21 cellular contexts compared by ENCODE assay signal in genomic region chr10:51288511-51288910, GRCh38.
DNase-seq lines count a peak whose midpoint lies in the region; ATAC-seq, FAIRE-seq and TF ChIP-seq lines count a peak whose summit lies in the region.
"Had no signal": no experiment of that assay in that cellular context is flagged by ENCODE, and none has a peak within 500 bp of the region (broad histone marks: within the 10 kb centered on the region; RNA-seq: fewer than 3 reads in every experiment).

No MANE protein-coding gene starts in this region.

- no peak for TF ChIP-seq RAD21 in A549 (conservative IDR thresholded peaks at IDR 0.05 in 1 of 2, IDR thresholded peaks at IDR 0.05 in 1 of 2)

- no peak overlapping the region for H3K4me3 Mint-ChIP-seq in type B pancreatic cell
- H3K4me3 Mint-ChIP-seq: B cell; CD4-positive, alpha-beta T cell; CD8-positive, alpha-beta T cell had no signal

- DNase-seq in A549 (ENCODE audit: low read depth in 1 of 2, low spot score in 1 of 2): no peak
- peak; percentile 59 for DNase-seq in amniotic epithelial cell (ENCODE audit: low read depth)
- DNase-seq in choroid plexus epithelial cell (ENCODE audit: low read depth): peak; percentile 17
- no peak for DNase-seq in type B pancreatic cell (ENCODE audit: extremely low spot score, unreplicated experiment)
- no peak for DNase-seq in MG63
- no peak for DNase-seq in activated CD8-positive, alpha-beta memory T cell treated with anti-CD3 and anti-CD28 coated beads, Interleukin-2, amount 50 U/mL, for 4 hours
- DNase-seq: AML-193; Caco-2; Calu3; CD4-positive, alpha-beta T cell; CD8-positive, alpha-beta T cell; DMS79 treated with DMSO at 0.1 percent for 48 hours; GF-D8 had no signal

- no peaks in the 10 kb centered on the region for H3K4me1 Mint-ChIP-seq in type B pancreatic cell (ENCODE audit: unreplicated experiment)
- H3K4me1 Mint-ChIP-seq: B cell had no signal

- no peak for ATAC-seq in A549
- ATAC-seq: CD8-positive, alpha-beta T cell had no signal

- H3K9me3 ChIP-seq in A549 (no peaks in the 10 kb centered on the region), MG63 (no peaks in the 10 kb centered on the region; the same call in 1 of the 2 replicates)
- H3K9me3 ChIP-seq: BLaER1 treated with 17β-estradiol and CSF1 and Interleukin-3, amounts not matched to agents 10 nM and 100 nM had no signal

- H3K27ac Mint-ChIP-seq in type B pancreatic cell: no peak overlapping the region
- H3K27ac Mint-ChIP-seq: B cell; CD4-positive, alpha-beta T cell; CD8-positive, alpha-beta T cell had no signal

- H3K4me3 ChIP-seq in A549 (no peak overlapping the region), choroid plexus epithelial cell (ENCODE audit: low read depth, low read length) (no peak overlapping the region), MG63 (no peak overlapping the region)
- H3K4me3 ChIP-seq: BLaER1 treated with 17β-estradiol and CSF1 and Interleukin-3, amounts not matched to agents 10 nM and 100 nM had no signal

- H3K36me3 Mint-ChIP-seq in type B pancreatic cell: no peaks in the 10 kb centered on the region
- H3K36me3 Mint-ChIP-seq: CD8-positive, alpha-beta T cell had no signal

- H3K27me3 Mint-ChIP-seq in type B pancreatic cell: no peaks in the 10 kb centered on the region
- H3K27me3 Mint-ChIP-seq: B cell; CD4-positive, alpha-beta T cell had no signal

- no peak for TF ChIP-seq POLR2A in A549 (IDR thresholded peaks at IDR 0.05; ENCODE audit: low read length)

- FAIRE-seq in A549 (lab: Jason Lieb, UNC): peak; percentile 18
- FAIRE-seq: A204.1, D721Med, GM12891, GM19239 had no signal

- H3K4me2 ChIP-seq in A549: no peak overlapping the region
- H3K4me2 ChIP-seq: BLaER1 treated with 17β-estradiol and CSF1 and Interleukin-3, amounts not matched to agents 10 nM and 100 nM had no signal

- TF ChIP-seq CTCF in A549 (IDR thresholded peaks at IDR 0.05) (no peak), choroid plexus epithelial cell (conservative IDR thresholded peaks at IDR 0.05; ENCODE audit: low read depth, low read length) (no peak), type B pancreatic cell (conservative IDR thresholded peaks at IDR 0.05) (no peak)

- POLR2A ChIA-PET in A549 (lab: Yijun Ruan, JAX): no interaction called here

- CTCF ChIA-PET in A549 (lab: Yijun Ruan, JAX): no interaction called here

- H3K4me1 ChIP-seq in A549: no peaks in the 10 kb centered on the region
- H3K4me1 ChIP-seq: BLaER1 treated with 17β-estradiol and CSF1 and Interleukin-3, amounts not matched to agents 10 nM and 100 nM; Caco-2 had no signal

- no peaks in the 10 kb centered on the region for H3K9me3 Mint-ChIP-seq in type B pancreatic cell
- H3K9me3 Mint-ChIP-seq: CD4-positive, alpha-beta T cell; CD8-positive, alpha-beta T cell had no signal

- no peak for TF ChIP-seq EP300 in A549 (IDR thresholded peaks at IDR 0.05)

- H3K36me3 ChIP-seq in MG63: no peaks in the 10 kb centered on the region; the same call in 1 of the 2 replicates
- H3K36me3 ChIP-seq: BLaER1 treated with 17β-estradiol and CSF1 and Interleukin-3, amounts not matched to agents 10 nM and 100 nM had no signal

- no peaks in the 10 kb centered on the region for H3K27me3 ChIP-seq in MG63
- H3K27me3 ChIP-seq: BLaER1 treated with 17β-estradiol and CSF1 and Interleukin-3, amounts not matched to agents 10 nM and 100 nM had no signal

- H3K27ac ChIP-seq in A549: no peak overlapping the region
- H3K27ac ChIP-seq: 22Rv1; BLaER1 treated with 17β-estradiol and CSF1 and Interleukin-3, amounts not matched to agents 10 nM and 100 nM; C4-2B had no signal

TF ChIP-seq in A549, 52 proteins besides CTCF, POLR2A, EP300 and RAD21:
- no peak for TF ChIP-seq RARB (CRISPR knock-in tag; IDR thresholded peaks at IDR 0.05)
- TF ChIP-seq SMC3 (IDR thresholded peaks at IDR 0.05): no peak
- TF ChIP-seq E2F6 (IDR thresholded peaks at IDR 0.05; ENCODE audit: borderline replicate concordance, low read depth): no peak
- no peak for TF ChIP-seq FOSB (CRISPR knock-in tag; IDR thresholded peaks at IDR 0.05)
- TF ChIP-seq CBX2 (IDR thresholded peaks at IDR 0.05; ENCODE audit: borderline replicate concordance, low read depth): no peak
- no peak for TF ChIP-seq MAZ (IDR thresholded peaks at IDR 0.05; ENCODE audit: borderline replicate concordance, low read depth, low read length)
- no peak for TF ChIP-seq CEBPB (IDR thresholded peaks at IDR 0.05)
- no peak for TF ChIP-seq PBX3 (IDR thresholded peaks at IDR 0.05)
- no peak for TF ChIP-seq BCL3 (IDR thresholded peaks at IDR 0.05)
- TF ChIP-seq NPAS2 (CRISPR knock-in tag; IDR thresholded peaks at IDR 0.05; ENCODE audit: borderline replicate concordance): no peak
- TF ChIP-seq KDM5A (IDR thresholded peaks at IDR 0.05): no peak

Comparison
In these comparisons a context has a peak if more than half of its experiments do, and no peak if none do; other contexts are left out.
1. DNase-seq: peak in amniotic epithelial cell (single experiment) and choroid plexus epithelial cell (single experiment); none in A549 (0 of 2), type B pancreatic cell (single experiment), MG63 (single experiment) and activated CD8-positive, alpha-beta memory T cell treated with anti-CD3 and anti-CD28 coated beads, Interleukin-2, amount 50 U/mL, for 4 hours (single experiment).